In genomic region chr9:92781902-92782301, GRCh38 we compare ENCODE assay signal across 18 cellular contexts. TPM values are rescaled to one million over a fixed set of nuclear protein-coding genes. Genes with fewer than 3 reads are reported as not detected.
DNase-seq lines count a peak whose midpoint lies in the region; ATAC-seq, FAIRE-seq and TF ChIP-seq lines count a peak whose summit lies in the region.
"Had no signal": no experiment of that assay in that cellular context is flagged by ENCODE, and none has a peak within 500 bp of the region (broad histone marks: within the 10 kb centered on the region; RNA-seq: fewer than 3 reads in every experiment).

No MANE protein-coding gene starts in this region.

- dilution Hi-C loops in keratinocyte (cut with MboI; ENCODE audit: extremely low pct_ligation_motif_present, low sequenced_read_pairs): no loop called here

- H3K9me3 ChIP-seq in CD8-positive, alpha-beta T cell (ENCODE audit: low read length): no peaks in the 10 kb centered on the region
- no peaks in the 10 kb centered on the region for H3K9me3 ChIP-seq in RWPE2 (ENCODE audit: severe bottlenecking)
- peaks cover 7% of the 10 kb centered on the region for H3K9me3 ChIP-seq in keratinocyte (ENCODE audit: control insufficient read depth, low read depth, low read length)
- H3K9me3 ChIP-seq in Karpas-422 (ENCODE audit: low read length): peaks cover 14% of the 10 kb centered on the region; the same call in 1 of the 2 replicates
- no peaks in the 10 kb centered on the region for H3K9me3 ChIP-seq in thyroid gland
- H3K9me3 ChIP-seq: mucosa of descending colon, neutrophil had no signal

- no peak for DNase-seq in CD8-positive, alpha-beta T cell
- DNase-seq in NCI-H1436 (lab: John Stamatoyannopoulos, UW): peak; percentile 19
- DNase-seq in RWPE2 (ENCODE audit: low spot score): no peak
- DNase-seq in keratinocyte (ENCODE audit: low read depth, low spot score): no peak
- no peak for DNase-seq in Karpas-422
- DNase-seq in NCI-H2227 treated with DMSO at 0.1 percent for 48 hours (lab: John Stamatoyannopoulos, UW): no peak
- no peak for DNase-seq in thyroid gland
- DNase-seq: activated CD4-positive, alpha-beta T cell treated with anti-CD3 and anti-CD28 coated beads for 48 hours; activated CD8-positive, alpha-beta memory T cell treated with anti-CD3 and anti-CD28 coated beads, Interleukin-2, amount 50 U/mL, for 4 hours; activated gamma-delta T cell; central memory CD4-positive, alpha-beta T cell; COR-L47; glutamatergic neuron; mucosa of descending colon; NCI-H2081 treated with DMSO at 0.1 percent for 48 hours had no signal

- no peak overlapping the region for H3K27ac ChIP-seq in CD8-positive, alpha-beta T cell (ENCODE audit: low read depth, low read length)
- H3K27ac ChIP-seq in RWPE2 (ENCODE audit: poor library complexity, severe bottlenecking): peak overlapping the region; percentile 55
- H3K27ac ChIP-seq in keratinocyte (ENCODE audit: control insufficient read depth, insufficient read depth, low read length): peak overlapping the region; percentile 92
- H3K27ac ChIP-seq in Karpas-422 (ENCODE audit: low read length): no peak overlapping the region
- no peak overlapping the region for H3K27ac ChIP-seq in thyroid gland

- TF ChIP-seq CTCF in CD8-positive, alpha-beta T cell (IDR thresholded peaks at IDR 0.05): no peak
- TF ChIP-seq CTCF in RWPE2 (IDR thresholded peaks at IDR 0.05; ENCODE audit: poor library complexity, severe bottlenecking): no peak
- TF ChIP-seq CTCF in keratinocyte (optimal IDR thresholded peaks at IDR 0.05 in 1 of 3, IDR thresholded peaks at IDR 0.05 in 1 of 3, conservative IDR thresholded peaks at IDR 0.05 in 1 of 3; ENCODE audit: extremely low read depth in 1 of 3, insufficient read depth in 2 of 3, low read length in 3 of 3): no peak
- TF ChIP-seq CTCF in thyroid gland (IDR thresholded peaks at IDR 0.05): no peak

- no peaks in the 10 kb centered on the region for H3K36me3 ChIP-seq in CD8-positive, alpha-beta T cell (ENCODE audit: insufficient read depth, low read length)
- H3K36me3 ChIP-seq in RWPE2 (ENCODE audit: low read depth) (no peaks in the 10 kb centered on the region), keratinocyte (ENCODE audit: control insufficient read depth in 2 of 2, extremely low read depth in 1 of 2, insufficient read depth in 2 of 2, low read length in 2 of 2) (no peaks in the 10 kb centered on the region), Karpas-422 (ENCODE audit: insufficient read depth, low read length) (no peaks in the 10 kb centered on the region), thyroid gland (no peaks in the 10 kb centered on the region)
- H3K36me3 ChIP-seq: neutrophil had no signal

- H3K4me2 ChIP-seq in keratinocyte (ENCODE audit: control insufficient read depth, extremely low read depth, insufficient read depth, low read depth, low read length) (peak overlapping the region; percentile 77), Karpas-422 (ENCODE audit: low read depth, low read length, poor library complexity, severe bottlenecking) (no peak overlapping the region)

- peaks cover 15% of the 10 kb centered on the region for H3K9me3 Mint-ChIP-seq in CD8-positive, alpha-beta T cell

- H3K9me1 ChIP-seq in keratinocyte (ENCODE audit: control insufficient read depth, extremely low read depth, insufficient read depth, low read length): no peaks in the 10 kb centered on the region

- peak overlapping the region; percentile 29 for H2AFZ ChIP-seq in keratinocyte (ENCODE audit: control insufficient read depth, low read length)
- no peak overlapping the region for H2AFZ ChIP-seq in Karpas-422 (ENCODE audit: low read length)

- intact Hi-C loops in CD8-positive, alpha-beta T cell (cut with DNase I, micrococcal nuclease): no loop called here
- intact Hi-C loops in thyroid gland (cut with DNase I): no loop called here

- H3K4me3 Mint-ChIP-seq in CD8-positive, alpha-beta T cell: no peak overlapping the region

- no peaks in the 10 kb centered on the region for H3K4me1 ChIP-seq in CD8-positive, alpha-beta T cell (ENCODE audit: insufficient read depth, low read length)
- H3K4me1 ChIP-seq in RWPE2 (ENCODE audit: insufficient read depth, poor library complexity, severe bottlenecking) (peaks cover 12% of the 10 kb centered on the region), keratinocyte (ENCODE audit: control insufficient read depth, extremely low read depth, insufficient read depth, low read length) (peaks cover 23% of the 10 kb centered on the region), Karpas-422 (ENCODE audit: low read length) (no peaks in the 10 kb centered on the region), thyroid gland (no peaks in the 10 kb centered on the region)

- WGBS in thyroid gland, 2 donors: 83 to 86% methylated on average over 2 of the region's 2 CpGs

- CTCF ChIA-PET in CD8-positive, alpha-beta T cell (lab: Charles Lee): interaction anchor here (1.1 kb wide), 1 partner anchor 9 kb away, joined by 4 read pairs; no protein-coding TSS in a partner anchor

- H3K27me3 ChIP-seq in CD8-positive, alpha-beta T cell (ENCODE audit: insufficient read depth, low read length): no peaks in the 10 kb centered on the region
- H3K27me3 ChIP-seq in RWPE2 (ENCODE audit: insufficient read depth, poor library complexity, severe bottlenecking) (no peaks in the 10 kb centered on the region), keratinocyte (ENCODE audit: control insufficient read depth, extremely low read depth, insufficient read depth, low read length) (no peaks in the 10 kb centered on the region), Karpas-422 (ENCODE audit: low read length) (0 out of 2 replicates have a peak, but pooled peaks cover 4% of the 10 kb centered on the region), thyroid gland (no peaks in the 10 kb centered on the region)
- H3K27me3 ChIP-seq: neutrophil had no signal

- H3K9me2 ChIP-seq in Karpas-422 (replicated peaks; ENCODE audit: insufficient read depth, low read length): no peaks in the 10 kb centered on the region

- no peak overlapping the region for H3K4me3 ChIP-seq in CD8-positive, alpha-beta T cell (ENCODE audit: low read depth, low read length)
- no peak overlapping the region for H3K4me3 ChIP-seq in RWPE2 (ENCODE audit: severe bottlenecking)
- H3K4me3 ChIP-seq in keratinocyte (ENCODE audit: control insufficient read depth in 2 of 3, extremely low read depth in 1 of 3, insufficient read depth in 2 of 3, low read depth in 1 of 3, low read length in 3 of 3): no peak overlapping the region
- no peak overlapping the region for H3K4me3 ChIP-seq in Karpas-422 (ENCODE audit: low read length)
- no peak overlapping the region for H3K4me3 ChIP-seq in thyroid gland (replicated peaks in 1 of 3)
- H3K4me3 ChIP-seq: K562, mucosa of descending colon had no signal

- no peak for TF ChIP-seq POLR2A in thyroid gland (IDR thresholded peaks at IDR 0.05)

- no peaks in the 10 kb centered on the region for H3K36me3 Mint-ChIP-seq in CD8-positive, alpha-beta T cell

- H4K20me1 ChIP-seq in keratinocyte (ENCODE audit: control insufficient read depth, extremely low read depth, insufficient read depth, low read length): no peaks in the 10 kb centered on the region
- no peaks in the 10 kb centered on the region for H4K20me1 ChIP-seq in Karpas-422 (ENCODE audit: insufficient read depth, low read depth, low read length)

- ATAC-seq in CD8-positive, alpha-beta T cell: peak; percentile 85
- peak; percentile 98 for ATAC-seq in RWPE2 (ENCODE audit: low read depth)
- ATAC-seq: K562, left lobe of liver, mucosa of descending colon had no signal

- peaks cover 2% of the 10 kb centered on the region for H3K27me3 Mint-ChIP-seq in CD8-positive, alpha-beta T cell (ENCODE audit: low read depth)

- H3K4me1 Mint-ChIP-seq in CD8-positive, alpha-beta T cell (ENCODE audit: low read depth): peaks cover 7% of the 10 kb centered on the region

- no peaks in the 10 kb centered on the region for H3K79me2 ChIP-seq in keratinocyte (ENCODE audit: control insufficient read depth, insufficient read depth, low read length)
- H3K79me2 ChIP-seq in Karpas-422 (ENCODE audit: low read length): no peaks in the 10 kb centered on the region

- no peak overlapping the region for H3K27ac Mint-ChIP-seq in CD8-positive, alpha-beta T cell

- POLR2A ChIA-PET in CD8-positive, alpha-beta T cell (lab: Charles Lee): no interaction called here

- H3K9ac ChIP-seq in keratinocyte (ENCODE audit: control insufficient read depth, extremely low read depth, insufficient read depth, low read length) (peak overlapping the region; percentile 39), Karpas-422 (ENCODE audit: low read length) (no peak overlapping the region)

- FAIRE-seq in keratinocyte (lab: Jason Lieb, UNC): peak; percentile 100
- FAIRE-seq: K562 had no signal

RNA-seq across cellular contexts. Expression of gene BICD2, which starts 17.3 kb away (rescaled TPM):
- total RNA-seq in CD8-positive, alpha-beta T cell: 10 to 100 TPM; 15.1 to 15.6 TPM
- 26.9 to 47.3 TPM (median 41.9 TPM) in 3 replicates for polyA plus RNA-seq in keratinocyte
- polyA plus RNA-seq in keratinocyte (2011; ENCODE audit: low read depth): 97.4 TPM
- polyA plus RNA-seq in keratinocyte (2011; cell fraction: cytosol; rRNA removed): 42.9 and 60.3 TPM in 2 replicates
- 76.7 and 81.0 TPM in 2 replicates for polyA plus RNA-seq in keratinocyte (2011; cell fraction: nucleus; rRNA removed)
- 63.7 and 91.3 TPM in 2 replicates for polyA plus RNA-seq in keratinocyte (2012; ENCODE audit: low replicate concordance)
- polyA minus RNA-seq in keratinocyte: 38.6 to 50.1 TPM (median 44.3 TPM) in 3 replicates
- polyA minus RNA-seq in keratinocyte (2011; cell fraction: cytosol; rRNA and poly(A)+ RNA removed): 57.0 TPM
- 45.6 and 62.4 TPM in 2 replicates for polyA minus RNA-seq in keratinocyte (2011; cell fraction: nucleus; rRNA and poly(A)+ RNA removed)
- 25.6 and 35.4 TPM in 2 replicates for total RNA-seq in Karpas-422 (2014; rRNA removed; shearing (Covaris generic); ENCODE audit: low replicate concordance)
- total RNA-seq in thyroid gland: 10 to 100 TPM; 26.1 to 33.3 (median 28.2) TPM

Comparison
In these comparisons a context has a peak if more than half of its experiments do, and no peak if none do; other contexts are left out.
1. H3K27ac ChIP-seq: peak in RWPE2 (single experiment) and keratinocyte (single experiment); none in CD8-positive, alpha-beta T cell (single experiment), Karpas-422 (single experiment) and thyroid gland (0 of 3).